In genomic region chr11:61333638-61334433, GRCh38 we compare ENCODE assay signal across 8 cellular contexts. TPM values are rescaled to one million over a fixed set of nuclear protein-coding genes. Genes with fewer than 3 reads are reported as not detected.
DNase-seq lines count a peak whose midpoint lies in the region; ATAC-seq, FAIRE-seq and TF ChIP-seq lines count a peak whose summit lies in the region.

No MANE protein-coding gene starts in this region.

- no peak for TF ChIP-seq RAD21 in K562 (CRISPR knock-in tag; conservative IDR thresholded peaks at IDR 0.05 in 1 of 2, IDR thresholded peaks at IDR 0.05 in 1 of 2)

- peak; percentile 23 for FAIRE-seq in K562 (lab: Jason Lieb, UNC)

- H3K4me3 ChIP-seq in AG04450 (ENCODE audit: low read depth, low read length) (peak overlapping the region; percentile 93), HUES6 (ENCODE audit: low read depth, low read length) (peak overlapping the region; percentile 89), K562 (peak overlapping the region; percentile 88), mesenchymal stem cell (ENCODE audit: insufficient read depth in 1 of 2, low read depth in 1 of 2, low read length in 2 of 2) (peak overlapping the region; percentile 81 to 95), aorta (ENCODE audit: low read length in 2 of 2) (peak overlapping the region; percentile 52 to 72)

- H2BK12ac ChIP-seq in mesenchymal stem cell (ENCODE audit: low read length in 2 of 2): no peak overlapping the region

- in situ Hi-C loops in K562 (cut with MboI): no loop called here

- H3K4me2 ChIP-seq in K562 (ENCODE audit: insufficient read depth, low read length) (peak overlapping the region; percentile 100), mesenchymal stem cell (ENCODE audit: low read length, poor library complexity, severe bottlenecking) (peak overlapping the region; percentile 55)

- H3K9ac ChIP-seq in HUES6 (ENCODE audit: low read length) (peak overlapping the region; percentile 96), K562 (ENCODE audit: insufficient read depth in 1 of 2, low read depth in 2 of 2, low read length in 2 of 2) (peak overlapping the region; percentile 99), mesenchymal stem cell (ENCODE audit: low read length) (peak overlapping the region; percentile 97)

- TSS peak; percentile 89 for BruUV-seq in K562 (replicated peaks; lab: Mats Ljungman, UMichigan)

- no peak for TF ChIP-seq POLR2A in K562 (conservative IDR thresholded peaks at IDR 0.05)

- peaks cover 2% of the 10 kb centered on the region for H3K79me1 ChIP-seq in mesenchymal stem cell (replicated peaks; ENCODE audit: low read length, poor library complexity, severe bottlenecking)

- H3K79me2 ChIP-seq in K562 (ENCODE audit: control insufficient read depth, insufficient read depth, low read length): peaks cover 57% of the 10 kb centered on the region

- H3K36me3 ChIP-seq in HUES6 (ENCODE audit: control insufficient read depth, insufficient read depth, low read length): peaks cover 31% of the 10 kb centered on the region
- H3K36me3 ChIP-seq in K562 (ENCODE audit: control insufficient read depth, insufficient read depth, low read length): peaks cover 36% of the 10 kb centered on the region
- H3K36me3 ChIP-seq in mesenchymal stem cell (ENCODE audit: control insufficient read depth in 1 of 2, insufficient read depth in 2 of 2, low read depth in 1 of 2, low read length in 2 of 2): peaks cover 13 to 23% of the 10 kb centered on the region in 2 experiments
- H3K36me3 ChIP-seq in aorta (ENCODE audit: control insufficient read depth in 1 of 2, insufficient read depth in 2 of 2, low read length in 1 of 2): no peaks in the 10 kb centered on the region

- 28% methylated on average over 14 of the region's 14 CpGs for WGBS in K562 (ENCODE audit: insufficient coverage, low coverage, missing lambda C conversion rate)
- 51% methylated on average over 14 of the region's 14 CpGs for WGBS in mesenchymal stem cell
- 37 to 38% methylated on average over 14 of the region's 14 CpGs for WGBS in aorta, 2 donors

- CTCF ChIA-PET in AG04450 (lab: Charles Lee): interaction anchor here (0.5 to 10.2 kb wide), 5 partner anchors 28 to 592 kb away, joined by 3 to 519 read pairs (median 6); partner anchors contain the start of genes CYB561A3, TMEM138 and TMEM216
- CTCF ChIA-PET in K562 (lab: Yijun Ruan, JAX; ENCODE audit: low intra/inter-chr PET ratio): interaction anchor here (1.9 to 8.5 kb wide), 2 partner anchors 51 to 79 kb away, joined by 4 to 135 read pairs; no protein-coding TSS in a partner anchor

- H3K23ac ChIP-seq in mesenchymal stem cell (ENCODE audit: low read length in 2 of 2): peak overlapping the region in 1 of 2 experiments; percentile 6

- H4K20me1 ChIP-seq in K562 (replicated peaks; ENCODE audit: control insufficient read depth, insufficient read depth, low read length): peaks cover 7% of the 10 kb centered on the region

- no peak overlapping the region for H2BK5ac ChIP-seq in mesenchymal stem cell (ENCODE audit: low read depth, low read length, poor library complexity, severe bottlenecking)

- TF ChIP-seq CTCF in AG04450 (IDR thresholded peaks at IDR 0.05; ENCODE audit: low read depth, low read length) (no peak), K562 (IDR thresholded peaks at IDR 0.05 in 2 of 3, conservative IDR thresholded peaks at IDR 0.05 in 1 of 3; ENCODE audit: insufficient read depth in 2 of 3, low read depth in 1 of 3, low read length in 3 of 3) (no peak)

- TF ChIP-seq EP300 in K562 (IDR thresholded peaks at IDR 0.05; ENCODE audit: low read length): no peak

- H3K4me1 ChIP-seq in HUES6 (ENCODE audit: control insufficient read depth, insufficient read depth, low read length) (peaks cover 32% of the 10 kb centered on the region), K562 (replicated peaks in 1 of 2; ENCODE audit: control insufficient read depth in 2 of 2, insufficient read depth in 2 of 2, low read length in 2 of 2) (peaks cover 40 to 58% of the 10 kb centered on the region in 2 experiments; a peak in 4 of 5 replicates), mesenchymal stem cell (ENCODE audit: control insufficient read depth, insufficient read depth, low read depth, low read length) (peaks cover 18% of the 10 kb centered on the region), aorta (ENCODE audit: control insufficient read depth in 1 of 2, insufficient read depth in 2 of 2, low read length in 2 of 2) (peaks cover 0 to 4% of the 10 kb centered on the region in 2 donors)

- POLR2A ChIA-PET in AG04450 (lab: Yijun Ruan, JAX) (interaction anchor here (1.0 to 2.5 kb wide), 5 partner anchors 25 to 56 kb away, joined by 3 to 15 read pairs (median 4); partner anchors contain the start of genes CYB561A3 and TMEM138), K562 (lab: Yijun Ruan, JAX) (interaction anchor here (0.5 to 2.3 kb wide), 19 partner anchors 8 to 324 kb away, joined by 3 to 37 read pairs (median 5); partner anchors contain the start of genes CPSF7, CYB561A3, SDHAF2 and TMEM138)

- peak overlapping the region; percentile 82 for H2AFZ ChIP-seq in K562 (ENCODE audit: low read depth, low read length)
- H2AFZ ChIP-seq in mesenchymal stem cell (ENCODE audit: low read depth, low read length): no peak overlapping the region

- H2BK120ac ChIP-seq in mesenchymal stem cell (ENCODE audit: low read depth, low read length): no peak overlapping the region

- no peaks in the 10 kb centered on the region; the same call in 1 of the 2 replicates for H3K9me3 ChIP-seq in AG04450 (ENCODE audit: control insufficient read depth, insufficient read depth, low read length)
- no peaks in the 10 kb centered on the region for H3K9me3 ChIP-seq in HUES6 (ENCODE audit: control insufficient read depth, insufficient read depth, low read depth, low read length)
- no peaks in the 10 kb centered on the region for H3K9me3 ChIP-seq in K562 (replicated peaks; ENCODE audit: control insufficient read depth, insufficient read depth, low read depth, low read length)
- no peaks in the 10 kb centered on the region for H3K9me3 ChIP-seq in mesenchymal stem cell (ENCODE audit: control insufficient read depth, low read length)
- H3K9me3 ChIP-seq in aorta (ENCODE audit: control insufficient read depth, low read length): no peaks in the 10 kb centered on the region

- peak overlapping the region; percentile 89 to 91 for H3K18ac ChIP-seq in mesenchymal stem cell (ENCODE audit: low read depth in 1 of 2, low read length in 2 of 2)

- H4K91ac ChIP-seq in mesenchymal stem cell (ENCODE audit: low read length): no peak overlapping the region

- DNase-seq in AG04450 (ENCODE audit: low read depth, low spot score) (no peak), K562 (ENCODE audit: extremely low read depth in 1 of 4, low spot score in 3 of 4) (no peak), mesenchymal stem cell (no peak), aorta (peak in 1 of 2 donors; percentile 73), GM19240 (ENCODE audit: insufficient read length, low spot score) (no peak)

- H3K14ac ChIP-seq in mesenchymal stem cell (ENCODE audit: low read length in 2 of 2): peak overlapping the region in 1 of 2 experiments; percentile 95

- H3K9me1 ChIP-seq in K562 (ENCODE audit: control insufficient read depth, insufficient read depth, low read length): no peaks in the 10 kb centered on the region

- no peak for ATAC-seq in K562
- no peak for ATAC-seq in aorta (ENCODE audit: low FRiP score)
- ATAC-seq in GM19455 (IDR thresholded peaks at IDR 0.05; ENCODE audit: unreplicated experiment): no peak
- no peak for ATAC-seq in HG03039 (IDR thresholded peaks at IDR 0.05; ENCODE audit: unreplicated experiment)

- H3K27ac ChIP-seq in AG04450 (ENCODE audit: low read depth, low read length): peak overlapping the region; percentile 73
- H3K27ac ChIP-seq in HUES6 (ENCODE audit: low read depth, low read length): peak overlapping the region; percentile 86
- H3K27ac ChIP-seq in K562 (ENCODE audit: extremely low read depth, low read depth, low read length): peak overlapping the region; percentile 97
- peak overlapping the region; percentile 29 for H3K27ac ChIP-seq in mesenchymal stem cell (ENCODE audit: low read length, poor library complexity, severe bottlenecking)
- H3K27ac ChIP-seq in aorta (ENCODE audit: low read depth in 1 of 2, low read length in 2 of 2): peak overlapping the region in 1 of 2 donors; percentile 66

- peak overlapping the region in 1 of 2 experiments; percentile 87 for H3K4ac ChIP-seq in mesenchymal stem cell (ENCODE audit: low read depth in 1 of 2, low read length in 2 of 2)

- no peaks in the 10 kb centered on the region for H3K27me3 ChIP-seq in AG04450 (ENCODE audit: control insufficient read depth, insufficient read depth, low read length)
- H3K27me3 ChIP-seq in HUES6 (ENCODE audit: control insufficient read depth, insufficient read depth, low read length): no peaks in the 10 kb centered on the region
- no peaks in the 10 kb centered on the region for H3K27me3 ChIP-seq in K562 (ENCODE audit: control insufficient read depth in 2 of 2, insufficient read depth in 2 of 2, low read length in 2 of 2)
- no peaks in the 10 kb centered on the region for H3K27me3 ChIP-seq in mesenchymal stem cell (ENCODE audit: control insufficient read depth in 1 of 2, insufficient read depth in 1 of 2, low read length in 2 of 2)
- H3K27me3 ChIP-seq in aorta (ENCODE audit: control insufficient read depth in 1 of 2, insufficient read depth in 2 of 2, low read length in 1 of 2): no peaks in the 10 kb centered on the region

- intact Hi-C loops in K562 (cut with micrococcal nuclease) (loop anchor here (2.0 to 5.0 kb wide), 3 partner anchors 29 to 77 kb away; partner anchors contain the start of gene TMEM138), aorta (cut with DNase I) (no loop called here)

- peak overlapping the region; percentile 0 for H2AK5ac ChIP-seq in mesenchymal stem cell (ENCODE audit: low read length, severe bottlenecking)

- H4K8ac ChIP-seq in mesenchymal stem cell (ENCODE audit: low read length): peak overlapping the region; percentile 88

- no peak overlapping the region for H2BK15ac ChIP-seq in mesenchymal stem cell (ENCODE audit: low read depth, poor library complexity, severe bottlenecking)

RNA-seq across cellular contexts. Expression of gene TKFC, which starts 0.8 kb away (rescaled TPM):
- polyA plus RNA-seq in AG04450 (2011; rRNA removed) (20.3 and 24.9 TPM in 2 replicates), K562 (2011; rRNA removed) (30.8 and 58.0 TPM in 2 replicates), K562 (2014; fragmentation: Illumina TruSeq; extraction: Trizol) (34.0 and 36.6 TPM in 2 replicates), K562 (2014; fragmentation: Nextera tagmentation; extraction: Ambion mirVana) (1 to 10 TPM; 2.0 to 2.3 TPM), K562 (2014; rRNA removed) (45.6 and 52.6 TPM in 2 replicates), aorta (10 to 100 TPM; 23.1 to 82.0 TPM)
- 16.5 and 24.6 TPM in 2 replicates for polyA minus RNA-seq in AG04450 (2011; rRNA and poly(A)+ RNA removed)
- total RNA-seq in K562 (2011; cell fraction: chromatin; rRNA removed; ENCODE audit: low replicate concordance): 149 and 318 TPM in 2 replicates
- total RNA-seq in K562 (2011; cell fraction: nucleolus; rRNA removed): 164 and 169 TPM in 2 replicates
- total RNA-seq in K562 (2011; cell fraction: nucleoplasm; rRNA removed): 118 and 132 TPM in 2 replicates
- total RNA-seq in K562 (2014; rRNA removed) (28.5 and 35.2 TPM in 2 replicates), K562 (2014; rRNA removed; fragmentation: Illumina TruSeq; extraction: Trizol) (12.0 and 13.9 TPM in 2 replicates), K562 (2015; rRNA removed; fragmentation: Illumina TruSeq; extraction: Trizol) (19.3 and 21.7 TPM in 2 replicates), K562 (2021) (53.6 and 61.7 TPM in 2 replicates), aorta (10 to 100 TPM; 18.9 to 30.4 TPM)
- polyA plus RNA-seq in K562 (2011; cell fraction: cytosol; rRNA removed): 40.7 and 63.4 TPM in 2 replicates
- 222 and 275 TPM in 2 replicates for polyA plus RNA-seq in K562 (2011; cell fraction: nucleus; rRNA removed)
- 43.1 and 60.5 TPM in 2 replicates for polyA plus RNA-seq in K562 (2012)
- 25.9 and 30.8 TPM in 2 replicates for polyA minus RNA-seq in K562 (2011; rRNA and poly(A)+ RNA removed)
- 27.2 and 40.0 TPM in 2 replicates for polyA minus RNA-seq in K562 (2011; cell fraction: cytosol; rRNA and poly(A)+ RNA removed)
- polyA minus RNA-seq in K562 (2011; cell fraction: nucleus; rRNA and poly(A)+ RNA removed): 62.5 and 67.2 TPM in 2 replicates
- 9.3 TPM for polyA plus RNA-seq in mesenchymal stem cell (2013, experiment 1 of 2)
- 9.6 TPM for polyA plus RNA-seq in mesenchymal stem cell (2013, experiment 2 of 2)

RNA-seq across cellular contexts. Expression of gene DDB1, which starts 0.9 kb away (rescaled TPM):
- polyA plus RNA-seq in AG04450 (2011; rRNA removed) (286 and 340 TPM in 2 replicates), K562 (2011; rRNA removed) (290 and 343 TPM in 2 replicates), K562 (2014; fragmentation: Illumina TruSeq; extraction: Trizol) (259 and 266 TPM in 2 replicates), K562 (2014; fragmentation: Nextera tagmentation; extraction: Ambion mirVana) (100 to 1,000 TPM; 172 to 361 TPM), K562 (2014; rRNA removed) (201 and 224 TPM in 2 replicates), aorta (10 to 100 TPM; 44.2 to 80.1 TPM)
- 432 and 481 TPM in 2 replicates for polyA minus RNA-seq in AG04450 (2011; rRNA and poly(A)+ RNA removed)
- 556 and 576 TPM in 2 replicates for total RNA-seq in K562 (2011; cell fraction: chromatin; rRNA removed; ENCODE audit: low replicate concordance)
- total RNA-seq in K562 (2011; cell fraction: nucleolus; rRNA removed): 305 and 316 TPM in 2 replicates
- 405 and 524 TPM in 2 replicates for total RNA-seq in K562 (2011; cell fraction: nucleoplasm; rRNA removed)
- total RNA-seq in K562 (2014; rRNA removed) (273 and 325 TPM in 2 replicates), K562 (2014; rRNA removed; fragmentation: Illumina TruSeq; extraction: Trizol) (237 and 239 TPM in 2 replicates), K562 (2015; rRNA removed; fragmentation: Illumina TruSeq; extraction: Trizol) (250 and 251 TPM in 2 replicates), K562 (2021) (307 and 322 TPM in 2 replicates), aorta (100 to 1,000 TPM; 134 to 148 TPM)
- 317 and 331 TPM in 2 replicates for polyA plus RNA-seq in K562 (2011; cell fraction: cytosol; rRNA removed)
- polyA plus RNA-seq in K562 (2011; cell fraction: nucleus; rRNA removed): 256 and 322 TPM in 2 replicates
- polyA plus RNA-seq in K562 (2012): 149 and 169 TPM in 2 replicates
- polyA minus RNA-seq in K562 (2011; rRNA and poly(A)+ RNA removed): 588 and 731 TPM in 2 replicates
- polyA minus RNA-seq in K562 (2011; cell fraction: cytosol; rRNA and poly(A)+ RNA removed): 325 and 351 TPM in 2 replicates
- polyA minus RNA-seq in K562 (2011; cell fraction: nucleus; rRNA and poly(A)+ RNA removed): 120 and 182 TPM in 2 replicates
- polyA plus RNA-seq in mesenchymal stem cell (2013, experiment 1 of 2): 93.9 TPM
- 91.2 TPM for polyA plus RNA-seq in mesenchymal stem cell (2013, experiment 2 of 2)

RNA-seq across cellular contexts. Expression of gene CYB561A3, which starts 27.8 kb away (rescaled TPM):
- polyA plus RNA-seq in AG04450 (2011; rRNA removed): 34.5 and 43.7 TPM in 2 replicates
- 37.5 and 46.2 TPM in 2 replicates for polyA minus RNA-seq in AG04450 (2011; rRNA and poly(A)+ RNA removed)
- 84.8 and 201 TPM in 2 replicates for total RNA-seq in K562 (2011; cell fraction: chromatin; rRNA removed; ENCODE audit: low replicate concordance)
- total RNA-seq in K562 (2011; cell fraction: nucleolus; rRNA removed): 195 and 226 TPM in 2 replicates
- total RNA-seq in K562 (2011; cell fraction: nucleoplasm; rRNA removed): 160 and 163 TPM in 2 replicates
- total RNA-seq in K562 (2014; rRNA removed): 29.2 and 42.5 TPM in 2 replicates
- 24.9 and 30.4 TPM in 2 replicates for total RNA-seq in K562 (2014; rRNA removed; fragmentation: Illumina TruSeq; extraction: Trizol)
- total RNA-seq in K562 (2015; rRNA removed; fragmentation: Illumina TruSeq; extraction: Trizol): 36.9 and 37.6 TPM in 2 replicates
- total RNA-seq in K562 (2021): 59.9 and 70.2 TPM in 2 replicates
- 37.9 and 56.1 TPM in 2 replicates for polyA plus RNA-seq in K562 (2011; rRNA removed)
- polyA plus RNA-seq in K562 (2011; cell fraction: cytosol; rRNA removed): 82.7 and 149 TPM in 2 replicates
- 86.4 and 134 TPM in 2 replicates for polyA plus RNA-seq in K562 (2011; cell fraction: nucleus; rRNA removed)
- polyA plus RNA-seq in K562 (2012): 57.1 and 64.6 TPM in 2 replicates
- 70.2 and 78.9 TPM in 2 replicates for polyA plus RNA-seq in K562 (2014; fragmentation: Illumina TruSeq; extraction: Trizol)
- 10 to 100 TPM; 30.1 to 44.3 TPM for polyA plus RNA-seq in K562 (2014; fragmentation: Nextera tagmentation; extraction: Ambion mirVana)
- polyA plus RNA-seq in K562 (2014; rRNA removed): 43.0 and 46.7 TPM in 2 replicates
- 41.6 and 59.3 TPM in 2 replicates for polyA minus RNA-seq in K562 (2011; rRNA and poly(A)+ RNA removed)
- polyA minus RNA-seq in K562 (2011; cell fraction: cytosol; rRNA and poly(A)+ RNA removed): 30.1 and 37.2 TPM in 2 replicates
- polyA minus RNA-seq in K562 (2011; cell fraction: nucleus; rRNA and poly(A)+ RNA removed): 16.8 and 17.4 TPM in 2 replicates
- polyA plus RNA-seq in mesenchymal stem cell (2013, experiment 1 of 2): 33.2 TPM
- 32.4 TPM for polyA plus RNA-seq in mesenchymal stem cell (2013, experiment 2 of 2)
- total RNA-seq in aorta: 10 to 100 TPM; 19.1 to 36.4 TPM
- 10 to 100 TPM; 20.2 to 47.4 TPM for polyA plus RNA-seq in aorta

RNA-seq across cellular contexts. Expression of gene TMEM138, which starts 28.3 kb away (rescaled TPM):
- polyA plus RNA-seq in AG04450 (2011; rRNA removed) (71.7 and 79.2 TPM in 2 replicates), K562 (2011; rRNA removed) (150 and 168 TPM in 2 replicates), K562 (2014; fragmentation: Illumina TruSeq; extraction: Trizol) (102 and 109 TPM in 2 replicates), K562 (2014; fragmentation: Nextera tagmentation; extraction: Ambion mirVana) (100 to 1,000 TPM; 127 to 146 TPM), K562 (2014; rRNA removed) (62.7 and 86.7 TPM in 2 replicates), aorta (10 to 100 TPM; 41.3 to 71.3 TPM)
- 29.8 and 40.9 TPM in 2 replicates for polyA minus RNA-seq in AG04450 (2011; rRNA and poly(A)+ RNA removed)
- 261 and 425 TPM in 2 replicates for total RNA-seq in K562 (2011; cell fraction: chromatin; rRNA removed; ENCODE audit: low replicate concordance)
- total RNA-seq in K562 (2011; cell fraction: nucleolus; rRNA removed): 218 and 247 TPM in 2 replicates
- 293 and 351 TPM in 2 replicates for total RNA-seq in K562 (2011; cell fraction: nucleoplasm; rRNA removed)
- total RNA-seq in K562 (2014; rRNA removed) (23.2 and 26.4 TPM in 2 replicates), K562 (2014; rRNA removed; fragmentation: Illumina TruSeq; extraction: Trizol) (55.8 and 58.0 TPM in 2 replicates), K562 (2015; rRNA removed; fragmentation: Illumina TruSeq; extraction: Trizol) (63.1 and 63.3 TPM in 2 replicates), K562 (2021) (56.2 and 70.1 TPM in 2 replicates), aorta (10 to 100 TPM; 31.9 to 38.2 TPM)
- 109 and 130 TPM in 2 replicates for polyA plus RNA-seq in K562 (2011; cell fraction: cytosol; rRNA removed)
- 205 and 226 TPM in 2 replicates for polyA plus RNA-seq in K562 (2011; cell fraction: nucleus; rRNA removed)
- polyA plus RNA-seq in K562 (2012): 42.4 and 48.0 TPM in 2 replicates
- polyA minus RNA-seq in K562 (2011; rRNA and poly(A)+ RNA removed): 81.9 and 101 TPM in 2 replicates
- 14.3 and 21.3 TPM in 2 replicates for polyA minus RNA-seq in K562 (2011; cell fraction: cytosol; rRNA and poly(A)+ RNA removed)
- 59.1 and 81.3 TPM in 2 replicates for polyA minus RNA-seq in K562 (2011; cell fraction: nucleus; rRNA and poly(A)+ RNA removed)
- 68.7 TPM for polyA plus RNA-seq in mesenchymal stem cell (2013, experiment 1 of 2)
- polyA plus RNA-seq in mesenchymal stem cell (2013, experiment 2 of 2): 67.7 TPM

RNA-seq across cellular contexts. Expression of gene VWCE, which starts 38.7 kb away (rescaled TPM):
- polyA plus RNA-seq in AG04450 (2011; rRNA removed) (1.4 and 1.7 TPM in 2 replicates), K562 (2011; rRNA removed) (0.60 and 0.89 TPM in 2 replicates), K562 (2014; fragmentation: Illumina TruSeq; extraction: Trizol) (0.48 and 0.67 TPM in 2 replicates), K562 (2014; fragmentation: Nextera tagmentation; extraction: Ambion mirVana) (under 1 TPM in 1 of 2 experiments, not detected in 1; 0.06 TPM), K562 (2014; rRNA removed) (0.86 and 1.6 TPM in 2 replicates), aorta (1 to 10 TPM in 1 of 2 donors, not detected in 1; 2.0 TPM)
- polyA minus RNA-seq in AG04450 (2011; rRNA and poly(A)+ RNA removed): 1.7 and 1.8 TPM in 2 replicates
- total RNA-seq in K562 (2011; cell fraction: chromatin; rRNA removed; ENCODE audit: low replicate concordance): 6.5 and 15.9 TPM in 2 replicates
- total RNA-seq in K562 (2011; cell fraction: nucleolus; rRNA removed): 6.2 and 7.8 TPM in 2 replicates
- 7.5 and 7.9 TPM in 2 replicates for total RNA-seq in K562 (2011; cell fraction: nucleoplasm; rRNA removed)
- total RNA-seq in K562 (2014; rRNA removed) (0.32 and 0.41 TPM in 2 replicates), K562 (2014; rRNA removed; fragmentation: Illumina TruSeq; extraction: Trizol) (0.26 and 0.36 TPM in 2 replicates), K562 (2015; rRNA removed; fragmentation: Illumina TruSeq; extraction: Trizol) (0.38 and 0.65 TPM in 2 replicates), K562 (2021) (0.74 and 1.1 TPM in 2 replicates), aorta (1 to 10 TPM; 3.0 to 5.6 TPM)
- polyA plus RNA-seq in K562 (2011; cell fraction: cytosol; rRNA removed): 0.73 and 1.1 TPM in 2 replicates
- 3.0 and 3.8 TPM in 2 replicates for polyA plus RNA-seq in K562 (2011; cell fraction: nucleus; rRNA removed)
- 0.82 and 1.8 TPM in 2 replicates for polyA plus RNA-seq in K562 (2012)
- polyA minus RNA-seq in K562 (2011; rRNA and poly(A)+ RNA removed): 0.46 and 0.57 TPM in 2 replicates
- polyA minus RNA-seq in K562 (2011; cell fraction: cytosol; rRNA and poly(A)+ RNA removed): not detected in 2 replicates
- 1.2 and 2.2 TPM in 2 replicates for polyA minus RNA-seq in K562 (2011; cell fraction: nucleus; rRNA and poly(A)+ RNA removed)
- polyA plus RNA-seq in mesenchymal stem cell (2013, experiment 1 of 2): 0.65 TPM
- polyA plus RNA-seq in mesenchymal stem cell (2013, experiment 2 of 2): 0.58 TPM
